In the genomic region with DNA sequence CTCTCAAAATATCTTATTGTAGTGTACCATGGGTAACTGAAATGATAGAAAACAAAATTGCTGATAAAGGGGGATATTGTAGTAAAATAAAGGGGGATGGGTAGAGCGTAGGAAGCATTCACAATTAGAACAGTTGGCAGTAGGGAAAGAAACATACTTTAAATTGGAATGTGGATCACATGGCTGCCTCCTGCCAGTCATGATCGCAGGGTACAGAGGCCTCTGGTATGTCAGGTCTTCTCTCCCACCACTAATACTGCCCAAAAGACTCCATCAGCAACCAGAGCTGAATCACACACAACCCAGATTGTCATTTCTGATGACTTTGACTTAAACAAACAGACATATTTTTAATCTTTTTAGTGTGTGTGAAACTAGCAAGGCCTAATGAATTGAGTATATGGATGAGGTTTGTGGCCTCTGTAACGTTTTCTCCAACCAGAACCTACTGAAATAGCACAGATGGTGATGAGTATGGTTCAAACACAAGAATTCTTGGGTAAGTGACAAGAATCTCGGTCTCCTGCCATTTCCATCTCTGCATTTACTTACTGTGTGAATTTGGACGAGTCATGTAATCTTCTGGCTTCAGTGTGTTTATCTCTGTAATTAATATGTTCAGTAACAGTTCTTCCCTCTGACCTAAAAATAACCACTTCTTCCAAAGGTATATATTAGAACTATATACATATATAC, we compare ENCODE assay signal across 18 cellular contexts.
"Had no signal": no experiment of that assay in that cellular context is flagged by ENCODE, and none has a peak within 500 bp of the region (broad histone marks: within the 10 kb centered on the region; RNA-seq: fewer than 3 reads in every experiment).

No MANE protein-coding gene starts in this region.

- ATAC-seq: pancreas had no signal

- H2AFZ ChIP-seq: hepatocyte had no signal

- H3K4me2 ChIP-seq: hepatocyte had no signal

- H3K4me1 ChIP-seq: colonic mucosa had no signal

- H3K27me3 ChIP-seq: cardiac muscle cell, colonic mucosa, esophagus squamous epithelium, hepatocyte, pancreas, thyroid gland had no signal

- H3K9me3 ChIP-seq: colonic mucosa, esophagus squamous epithelium, left ventricle myocardium inferior, pancreas, thyroid gland had no signal

- DNase-seq: activated CD4-positive, alpha-beta T cell treated with anti-CD3 and anti-CD28 coated beads for 1 hour; activated CD4-positive, alpha-beta T cell treated with anti-CD3 and anti-CD28 coated beads, Interleukin-2, amount 50 U/mL, for 48 hours; activated gamma-delta T cell; activated naive CD8-positive, alpha-beta T cell treated with anti-CD3 and anti-CD28 coated beads for 36 hours; activated T-cell treated with anti-CD3 and anti-CD28 coated beads, Interleukin-2, amount 50 U/mL, for 48 hours; anterior cingulate cortex; colonic mucosa; esophagus squamous epithelium; kidney; left ventricle myocardium inferior; mesendoderm; pancreas; T1000; thyroid gland had no signal

- FAIRE-seq: kidney, urothelium cell line had no signal

- H3K4me3 ChIP-seq: cardiac muscle cell, colonic mucosa, esophagus squamous epithelium, hepatocyte, left ventricle myocardium inferior, pancreas, skin epidermis, thyroid gland had no signal

- H3K36me3 ChIP-seq: colonic mucosa, esophagus squamous epithelium, left ventricle myocardium inferior, pancreas, thyroid gland had no signal

- H3K27ac ChIP-seq: cardiac muscle cell, colonic mucosa, esophagus squamous epithelium, hepatocyte, left ventricle myocardium inferior, pancreas, skin epidermis, thyroid gland had no signal
